ENCODE assay signal across 8 cellular contexts in the genomic region with DNA sequence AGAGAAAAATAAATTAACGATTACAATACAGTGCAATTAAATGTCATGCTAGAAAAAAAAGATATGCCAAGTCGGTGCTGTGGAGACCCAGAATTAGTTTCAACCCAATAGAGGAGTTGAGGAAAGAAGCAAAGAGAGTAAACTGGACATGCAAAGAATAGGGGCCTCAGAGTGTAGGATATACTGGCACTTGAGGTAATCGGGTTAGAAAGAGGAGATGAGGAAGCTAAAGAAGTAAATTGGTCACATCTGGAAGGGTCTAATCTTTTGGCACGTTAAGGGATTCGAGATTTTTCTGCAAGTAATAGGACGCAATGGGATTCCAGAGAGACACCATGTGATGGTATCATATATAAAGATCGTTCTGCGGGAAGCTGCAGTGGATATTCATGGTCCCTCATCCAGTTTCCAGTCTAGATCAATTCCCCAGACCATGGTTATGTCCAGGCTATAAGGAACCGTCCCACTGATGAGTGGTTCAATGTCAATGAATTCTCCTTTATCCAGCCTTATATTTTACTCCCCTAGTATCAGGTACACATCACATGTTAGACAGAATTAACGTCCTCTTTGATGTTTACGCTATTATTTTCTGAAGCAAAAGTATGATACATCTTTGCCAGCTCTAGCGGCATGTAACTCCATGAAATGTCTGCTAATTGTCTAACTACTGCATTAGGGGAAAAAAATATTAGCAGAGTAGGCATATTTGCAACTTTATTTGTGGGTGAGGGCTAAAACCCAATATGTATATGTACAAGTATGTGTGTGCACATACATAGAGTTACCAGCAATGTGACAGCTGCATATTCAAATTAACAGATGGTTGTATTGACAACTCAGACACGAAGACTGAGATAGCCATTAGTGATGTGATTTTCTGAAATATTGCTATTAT. TPM values are rescaled to one million over a fixed set of nuclear protein-coding genes. Genes with fewer than 3 reads are reported as not detected.
DNase-seq lines count a peak whose midpoint lies in the region; ATAC-seq and TF ChIP-seq lines count a peak whose summit lies in the region.

No MANE protein-coding gene starts in this region.

- peak overlapping the region; percentile 95 for H3K4me3 Mint-ChIP-seq in activated T-helper 1 cell treated with anti-CD3 and anti-CD28 coated beads, Interleukin-12 subunit alpha, Interleukin-12 subunit beta, Interleukin-2, Interleukin-4 antibody, amounts not matched to agents 30 ng/mL and 10 ng/mL and 1 ng/mL, durations not matched to agents 14 hours and 24 hours and 36 hours

- H3K9me3 Mint-ChIP-seq in activated T-helper 1 cell treated with anti-CD3 and anti-CD28 coated beads, Interleukin-12 subunit alpha, Interleukin-12 subunit beta, Interleukin-2, Interleukin-4 antibody, amounts not matched to agents 30 ng/mL and 10 ng/mL and 1 ng/mL, durations not matched to agents 14 hours and 24 hours and 36 hours, result no peaks in the 10 kb centered on the region

- H3K27ac Mint-ChIP-seq in activated T-helper 1 cell treated with anti-CD3 and anti-CD28 coated beads, Interleukin-12 subunit alpha, Interleukin-12 subunit beta, Interleukin-2, Interleukin-4 antibody, amounts not matched to agents 30 ng/mL and 10 ng/mL and 1 ng/mL, durations not matched to agents 14 hours and 24 hours and 36 hours, result peak overlapping the region; percentile 99

- H3K36me3 ChIP-seq in ES-I3 (ENCODE audit: insufficient read depth, low read length) (no peaks in the 10 kb centered on the region), hepatocyte (replicated peaks; ENCODE audit: insufficient read depth, low read depth) (no peaks in the 10 kb centered on the region)

- peak; percentile 3 for ATAC-seq in HG03103 (IDR thresholded peaks at IDR 0.05; ENCODE audit: low read depth, unreplicated experiment)

- TF ChIP-seq CTCF in hepatocyte (IDR thresholded peaks at IDR 0.05; ENCODE audit: poor library complexity), result no peak

- H3K4me1 ChIP-seq in ES-I3 (ENCODE audit: insufficient read depth, low read length) (no peaks in the 10 kb centered on the region), hepatocyte (ENCODE audit: insufficient read depth) (no peaks in the 10 kb centered on the region)

- H3K4me3 ChIP-seq in hepatocyte (peak overlapping the region; percentile 35), skin epidermis (peak overlapping the region; percentile 53 to 83 (median 65))

- peak overlapping the region; percentile 72 for H3K4me2 ChIP-seq in hepatocyte

- no peaks in the 10 kb centered on the region for H3K36me3 Mint-ChIP-seq in activated T-helper 1 cell treated with anti-CD3 and anti-CD28 coated beads, Interleukin-12 subunit alpha, Interleukin-12 subunit beta, Interleukin-2, Interleukin-4 antibody, amounts not matched to agents 30 ng/mL and 10 ng/mL and 1 ng/mL, durations not matched to agents 14 hours and 24 hours and 36 hours (ENCODE audit: low read depth)

- H3K27me3 Mint-ChIP-seq in activated T-helper 1 cell treated with anti-CD3 and anti-CD28 coated beads, Interleukin-12 subunit alpha, Interleukin-12 subunit beta, Interleukin-2, Interleukin-4 antibody, amounts not matched to agents 30 ng/mL and 10 ng/mL and 1 ng/mL, durations not matched to agents 14 hours and 24 hours and 36 hours (ENCODE audit: insufficient read depth), result peaks cover 3% of the 10 kb centered on the region

- H3K4me1 Mint-ChIP-seq in activated T-helper 1 cell treated with anti-CD3 and anti-CD28 coated beads, Interleukin-12 subunit alpha, Interleukin-12 subunit beta, Interleukin-2, Interleukin-4 antibody, amounts not matched to agents 30 ng/mL and 10 ng/mL and 1 ng/mL, durations not matched to agents 14 hours and 24 hours and 36 hours (ENCODE audit: low read depth), result peaks cover 28% of the 10 kb centered on the region

- peak overlapping the region; percentile 96 for H3K27ac ChIP-seq in hepatocyte
- H3K27ac ChIP-seq in skin epidermis, result peak overlapping the region; percentile 40 to 98 (median 94)

- 80% methylated on average over 13 of the region's 13 CpGs for WGBS in hepatocyte (ENCODE audit: low lambda C conversion rate, missing lambda C conversion rate)

- no peaks in the 10 kb centered on the region for H4K20me1 ChIP-seq in hepatocyte (ENCODE audit: insufficient read depth, poor library complexity, severe bottlenecking)

- peaks cover 10% of the 10 kb centered on the region for H3K79me2 ChIP-seq in hepatocyte

- intact Hi-C loops in activated T-helper 1 cell treated with anti-CD3 and anti-CD28 coated beads, Interleukin-12 subunit alpha, Interleukin-12 subunit beta, Interleukin-2, Interleukin-4 antibody, amounts not matched to agents 30 ng/mL and 10 ng/mL and 1 ng/mL, durations not matched to agents 14 hours and 24 hours and 36 hours (cut with micrococcal nuclease), result loop anchor here (1.0 to 10.0 kb wide), 3 partner anchors 1064 to 1985 kb away; a partner anchor contains a TSS

- H3K9ac ChIP-seq in ES-I3 (ENCODE audit: low read depth, low read length), result peak overlapping the region; percentile 60

- H2AFZ ChIP-seq in hepatocyte, result peak overlapping the region; percentile 64

- H3K9me3 ChIP-seq in ES-I3 (ENCODE audit: control insufficient read depth, insufficient read depth, low read length) (no peaks in the 10 kb centered on the region), hepatocyte (ENCODE audit: low read depth) (no peaks in the 10 kb centered on the region)

- no peak for DNase-seq in activated T-helper 1 cell treated with anti-CD3 and anti-CD28 coated beads, Interleukin-12 subunit alpha, Interleukin-12 subunit beta, Interleukin-2, Interleukin-4 antibody, amounts not matched to agents 30 ng/mL and 10 ng/mL and 1 ng/mL, durations not matched to agents 14 hours and 24 hours and 36 hours (ENCODE audit: low spot score)
- DNase-seq in hepatocyte (ENCODE audit: low spot score) (no peak), GOT3 (lab: John Stamatoyannopoulos, UW) (no peak), cerebellar cortex (ENCODE audit: low spot score) (no peak)
- no peak for DNase-seq in stimulated activated CD4-positive, alpha-beta T cell treated with anti-CD3 and anti-CD28 coated beads, Interleukin-2, amount 100 ng/mL, for 48 hours

- H3K9me2 ChIP-seq in hepatocyte (replicated peaks; ENCODE audit: insufficient read depth), result no peaks in the 10 kb centered on the region

- H3K27me3 ChIP-seq in hepatocyte, result no peaks in the 10 kb centered on the region

RNA-seq across cellular contexts. Expression of a gene that starts 1.1 kb away (rescaled TPM):
- total RNA-seq in activated T-helper 1 cell treated with anti-CD3 and anti-CD28 coated beads, Interleukin-12 subunit alpha, Interleukin-12 subunit beta, Interleukin-2, Interleukin-4 antibody, amounts not matched to agents 30 ng/mL and 10 ng/mL and 1 ng/mL, durations not matched to agents 14 hours and 24 hours and 36 hours, result 6.8 and 7.9 TPM in 2 replicates
- total RNA-seq in hepatocyte, result 9.9 and 16.6 TPM in 2 replicates
- 3.7 and 5.2 TPM in 2 replicates for polyA plus RNA-seq in hepatocyte
